In genomic region chr6:78967191-78967590, GRCh38 we compare ENCODE assay signal across 22 cellular contexts.
"Had no signal": no experiment of that assay in that cellular context is flagged by ENCODE, and none has a peak within 500 bp of the region (broad histone marks: within the 10 kb centered on the region; RNA-seq: fewer than 3 reads in every experiment).

No MANE protein-coding gene starts in this region.

- DNase-seq: colonic mucosa; cortex of kidney; dorsolateral prefrontal cortex; effector CD4-positive, alpha-beta T cell; effector memory CD4-positive, alpha-beta T cell; foreskin keratinocyte; heart left ventricle; hypothalamus; immature natural killer cell; left cardiac atrium; left lung; left ventricle myocardium superior; lower lobe of right lung; mesenchymal stem cell; mucosa of descending colon; naive B cell had no signal

- H3K27ac Mint-ChIP-seq: mesothelial cell of epicardium had no signal

- H3K27ac ChIP-seq: colonic mucosa, dorsolateral prefrontal cortex, esophagus muscularis mucosa, foreskin keratinocyte, gastroesophageal sphincter, heart left ventricle, hepatocyte, left lung, lower lobe of right lung had no signal

- H2AFZ ChIP-seq: hepatocyte had no signal

- H3K27me3 ChIP-seq: colonic mucosa, dorsolateral prefrontal cortex, esophagus muscularis mucosa, foreskin keratinocyte, gastroesophageal sphincter, heart left ventricle, hepatocyte, left lung had no signal

- H3K27me3 Mint-ChIP-seq: dendritic cell treated with granulocyte-macrophage colony-stimulating factor and Interleukin-4, amounts not matched to agents 40 ng/mL and 50 ng/mL, for 4 days; naive B cell had no signal

- FAIRE-seq: keratinocyte had no signal

- H3K4me1 Mint-ChIP-seq: mesothelial cell of epicardium, naive B cell had no signal

- H3K4me3 Mint-ChIP-seq: dendritic cell treated with granulocyte-macrophage colony-stimulating factor and Interleukin-4, amounts not matched to agents 40 ng/mL and 50 ng/mL, for 4 days; immature natural killer cell; mesothelial cell of epicardium; naive B cell had no signal

- H3K4me1 ChIP-seq: colonic mucosa, esophagus muscularis mucosa, foreskin keratinocyte, gastroesophageal sphincter, left lung, lower lobe of right lung had no signal

- H3K9me3 ChIP-seq: colonic mucosa, esophagus muscularis mucosa, gastroesophageal sphincter, heart left ventricle, left lung, lower lobe of right lung, mucosa of descending colon had no signal

- ATAC-seq: foreskin keratinocyte, gastroesophageal sphincter, heart left ventricle, left cardiac atrium, left lung, left ventricle myocardium superior, lower lobe of right lung had no signal

- H3K9me3 Mint-ChIP-seq: dendritic cell treated with granulocyte-macrophage colony-stimulating factor and Interleukin-4, amounts not matched to agents 40 ng/mL and 50 ng/mL, for 4 days; immature natural killer cell; naive B cell had no signal

- H3K4me2 ChIP-seq: hepatocyte had no signal

- H3K4me3 ChIP-seq: colonic mucosa, dorsolateral prefrontal cortex, esophagus muscularis mucosa, gastroesophageal sphincter, heart left ventricle, hepatocyte, left lung, lower lobe of right lung, mucosa of descending colon had no signal
